7 cellular contexts compared by ENCODE assay signal in genomic region chr5:126600631-126601511, GRCh38. TPM values are rescaled to one million over a fixed set of nuclear protein-coding genes. Genes with fewer than 3 reads are reported as not detected.
A peak's percentile ranks its signal among the peaks of the same experiment; 100 is the strongest.
DNase-seq lines count a peak whose midpoint lies in the region; ATAC-seq, FAIRE-seq and TF ChIP-seq lines count a peak whose summit lies in the region.

A gene with protein sequence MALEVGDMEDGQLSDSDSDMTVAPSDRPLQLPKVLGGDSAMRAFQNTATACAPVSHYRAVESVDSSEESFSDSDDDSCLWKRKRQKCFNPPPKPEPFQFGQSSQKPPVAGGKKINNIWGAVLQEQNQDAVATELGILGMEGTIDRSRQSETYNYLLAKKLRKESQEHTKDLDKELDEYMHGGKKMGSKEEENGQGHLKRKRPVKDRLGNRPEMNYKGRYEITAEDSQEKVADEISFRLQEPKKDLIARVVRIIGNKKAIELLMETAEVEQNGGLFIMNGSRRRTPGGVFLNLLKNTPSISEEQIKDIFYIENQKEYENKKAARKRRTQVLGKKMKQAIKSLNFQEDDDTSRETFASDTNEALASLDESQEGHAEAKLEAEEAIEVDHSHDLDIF (plus strand): TSS chr5:126600947. CDS start chr5:126600963, 16 bp downstream.

- H3K9ac ChIP-seq in astrocyte (ENCODE audit: low read length) = peak within 1 kb of the TSS; percentile 92

- peaks cover 49% of the 10 kb centered on the region for H3K79me2 ChIP-seq in astrocyte (ENCODE audit: insufficient read depth, low read length)

- intact Hi-C loops in sciatic nerve (cut with DNase I) = loop anchor here (10.0 kb wide), 1 partner anchor 266 kb away; no protein-coding TSS in a partner anchor

- peak within 1 kb of the TSS; percentile 87 for H3K4me3 ChIP-seq in astrocyte (ENCODE audit: insufficient read depth, low read depth, low read length)

- peaks cover 8% of the 10 kb centered on the region for H3K4me1 Mint-ChIP-seq in T-helper 2 cell treated with Interferon-gamma antibody and Interleukin-4, amounts not matched to agents 5 μg/mL and 100 μg/mL, for 36 hours (ENCODE audit: low read depth)
- H3K4me1 Mint-ChIP-seq in astrocyte (ENCODE audit: low read depth, unreplicated experiment) = peaks cover 8% of the 10 kb centered on the region

- peaks cover 17% of the 10 kb centered on the region for H3K36me3 Mint-ChIP-seq in T-helper 2 cell treated with Interferon-gamma antibody and Interleukin-4, amounts not matched to agents 5 μg/mL and 100 μg/mL, for 36 hours (ENCODE audit: low read depth)
- peaks cover 7% of the 10 kb centered on the region for H3K36me3 Mint-ChIP-seq in astrocyte (ENCODE audit: low read depth, unreplicated experiment)

- peak; percentile 67 for TF ChIP-seq CTCF in astrocyte (IDR thresholded peaks at IDR 0.05; ENCODE audit: insufficient read depth, low read depth, low read length)

- H3K27ac Mint-ChIP-seq in T-helper 2 cell treated with Interferon-gamma antibody and Interleukin-4, amounts not matched to agents 5 μg/mL and 100 μg/mL, for 36 hours = peak within 1 kb of the TSS; percentile 97
- H3K27ac Mint-ChIP-seq in astrocyte (ENCODE audit: unreplicated experiment) = peak within 1 kb of the TSS; percentile 94

- H3K27me3 ChIP-seq in astrocyte (ENCODE audit: insufficient read depth, low read length) = no peaks in the 10 kb centered on the region

- DNase-seq in GM12892 (ENCODE audit: insufficient read length) (peak; percentile 87), NCI-H1092 (lab: John Stamatoyannopoulos, UW) (peak; percentile 42), astrocyte (ENCODE audit: low read depth) (peak; percentile 64), hippocampal formation (lab: John Stamatoyannopoulos, UW) (peak; percentile 74 to 81), sciatic nerve (ENCODE audit: low spot score) (peak; percentile 85)
- DNase-seq in T-helper 2 cell treated with Interferon-gamma antibody and Interleukin-4, amounts not matched to agents 5 μg/mL and 100 μg/mL, for 36 hours (ENCODE audit: low spot score) = peak; percentile 81

- H3K4me1 ChIP-seq in astrocyte (ENCODE audit: insufficient read depth, low read length) = peaks cover 5% of the 10 kb centered on the region

- peaks cover 24% of the 10 kb centered on the region for H4K20me1 ChIP-seq in astrocyte (ENCODE audit: insufficient read depth, low read length)

- TF ChIP-seq POLR2A in GM12892 (IDR thresholded peaks at IDR 0.05; ENCODE audit: low read depth, low read length) = peak; percentile 91

- H2AFZ ChIP-seq in astrocyte (ENCODE audit: low read depth, low read length) = peak within 1 kb of the TSS; percentile 96

- H3K4me3 Mint-ChIP-seq in T-helper 2 cell treated with Interferon-gamma antibody and Interleukin-4, amounts not matched to agents 5 μg/mL and 100 μg/mL, for 36 hours = peak within 1 kb of the TSS; percentile 98
- H3K4me3 Mint-ChIP-seq in astrocyte (ENCODE audit: unreplicated experiment) = peak within 1 kb of the TSS; percentile 99

- H3K9me3 ChIP-seq in astrocyte (ENCODE audit: insufficient read depth, low read depth, low read length) = no peaks in the 10 kb centered on the region

- no peaks in the 10 kb centered on the region for H3K9me3 Mint-ChIP-seq in T-helper 2 cell treated with Interferon-gamma antibody and Interleukin-4, amounts not matched to agents 5 μg/mL and 100 μg/mL, for 36 hours
- H3K9me3 Mint-ChIP-seq in astrocyte (ENCODE audit: unreplicated experiment) = no peaks in the 10 kb centered on the region

- H3K27ac ChIP-seq in astrocyte (ENCODE audit: low read depth, low read length) = peak within 1 kb of the TSS; percentile 88

- peaks cover 11% of the 10 kb centered on the region for H3K36me3 ChIP-seq in astrocyte (ENCODE audit: insufficient read depth, low read length)

- peaks cover 8% of the 10 kb centered on the region for H3K27me3 Mint-ChIP-seq in T-helper 2 cell treated with Interferon-gamma antibody and Interleukin-4, amounts not matched to agents 5 μg/mL and 100 μg/mL, for 36 hours (ENCODE audit: low read depth)
- H3K27me3 Mint-ChIP-seq in astrocyte (ENCODE audit: low read depth, unreplicated experiment) = no peaks in the 10 kb centered on the region

- ATAC-seq in HG02610 (IDR thresholded peaks at IDR 0.05; ENCODE audit: unreplicated experiment) (peak; percentile 95), sciatic nerve (peak; percentile 95)

- peak within 1 kb of the TSS; percentile 85 for H3K4me2 ChIP-seq in astrocyte (ENCODE audit: low read length)

- FAIRE-seq in GM12892 (lab: Jason Lieb, UNC) (peak; percentile 99), astrocyte (lab: Jason Lieb, UNC) (no peak)

RNA-seq across cellular contexts. Expression of the gene that starts here (rescaled TPM):
- polyA plus RNA-seq in GM12892 (2012; ENCODE audit: missing spikeins) = 41.7 TPM
- total RNA-seq in astrocyte (51.1 and 58.1 TPM in 2 replicates), sciatic nerve (42.5 TPM)

Comparison
In these comparisons a context has a peak if more than half of its experiments do, and no peak if none do; other contexts are left out.
1. Peak in every context shown above with its lines: DNase-seq, ATAC-seq, H3K4me3 ChIP-seq and H3K27ac ChIP-seq.